5 cellular contexts compared by ENCODE assay signal in the genomic region with DNA sequence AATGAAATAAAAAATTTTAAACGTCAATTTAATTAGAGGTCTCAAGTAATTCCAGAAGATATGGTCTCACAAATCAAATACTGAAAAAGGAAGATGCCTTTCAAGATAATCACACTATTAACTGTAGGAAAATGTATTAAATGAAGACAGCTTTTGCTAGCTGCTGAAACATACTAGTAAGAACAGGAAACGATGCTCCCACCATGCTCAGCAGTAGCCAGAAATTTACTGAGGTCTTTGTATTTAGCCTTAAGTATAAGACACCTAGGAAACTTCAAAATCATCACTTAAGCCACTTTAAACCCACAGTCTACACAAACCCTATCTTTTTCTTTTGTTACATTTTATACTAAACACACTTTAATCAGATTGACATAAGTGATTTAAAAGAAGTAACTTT. TPM values are rescaled to one million over a fixed set of nuclear protein-coding genes. Genes with fewer than 3 reads are reported as not detected.
DNase-seq lines count a peak whose midpoint lies in the region; ATAC-seq and TF ChIP-seq lines count a peak whose summit lies in the region.
"Not testable (repeated sequence)": the region's sequence is repeated elsewhere in the genome, so short reads cannot be mapped to it uniquely, and the experiment has no call there.

No MANE protein-coding gene starts in this region.

- H3K4me3 Mint-ChIP-seq in CD4-positive, alpha-beta T cell; activated CD8-positive, alpha-beta T cell treated with anti-CD3 and anti-CD28 coated beads, Interleukin-2, amount 10 ng/mL, durations not matched to agents 7 days and 5 days; central memory CD8-positive, alpha-beta T cell; natural killer cell: not testable (repeated sequence)
- H3K4me3 Mint-ChIP-seq in activated naive CD8-positive, alpha-beta T cell, result peak overlapping the region; percentile 13

- not testable (repeated sequence) for ATAC-seq in CD4-positive, alpha-beta T cell (ENCODE audit: poor library complexity)
- ATAC-seq in activated CD8-positive, alpha-beta T cell treated with anti-CD3 and anti-CD28 coated beads, Interleukin-2, amount 10 ng/mL, durations not matched to agents 7 days and 5 days, result peak; percentile 47
- ATAC-seq in central memory CD8-positive, alpha-beta T cell (replicated peaks; ENCODE audit: extremely low read depth, poor library complexity, severe bottlenecking), result peak; percentile 58
- ATAC-seq in natural killer cell, result peak in 1 of 3 donors; percentile 61

- not testable (repeated sequence) for TF ChIP-seq CTCF in CD4-positive, alpha-beta T cell (IDR thresholded peaks at IDR 0.05); natural killer cell (IDR thresholded peaks at IDR 0.05)

- CTCF ChIA-PET in CD4-positive, alpha-beta T cell (lab: Charles Lee); activated CD8-positive, alpha-beta T cell treated with anti-CD3 and anti-CD28 coated beads, Interleukin-2, amount 10 ng/mL, durations not matched to agents 7 days and 5 days (lab: Charles Lee): not testable (repeated sequence)

- intact Hi-C loops in CD4-positive, alpha-beta T cell (cut with DNase I, micrococcal nuclease), result loop anchor here in 1 of 2 experiments (5.0 kb wide), 1 partner anchor 97 kb away; no protein-coding TSS in a partner anchor
- intact Hi-C loops in natural killer cell (cut with micrococcal nuclease), result not testable (repeated sequence)

- peaks cover 36% of the 10 kb centered on the region for H3K4me1 Mint-ChIP-seq in CD4-positive, alpha-beta T cell (ENCODE audit: low read depth)
- peaks cover 24% of the 10 kb centered on the region for H3K4me1 Mint-ChIP-seq in activated CD8-positive, alpha-beta T cell treated with anti-CD3 and anti-CD28 coated beads, Interleukin-2, amount 10 ng/mL, durations not matched to agents 7 days and 5 days (ENCODE audit: low read depth)
- H3K4me1 Mint-ChIP-seq in activated naive CD8-positive, alpha-beta T cell (ENCODE audit: low read depth), result peaks cover 44% of the 10 kb centered on the region
- peaks cover 40% of the 10 kb centered on the region for H3K4me1 Mint-ChIP-seq in central memory CD8-positive, alpha-beta T cell
- H3K4me1 Mint-ChIP-seq in natural killer cell, result peaks cover 33 to 38% of the 10 kb centered on the region in 2 donors

- H3K27me3 Mint-ChIP-seq in CD4-positive, alpha-beta T cell; activated CD8-positive, alpha-beta T cell treated with anti-CD3 and anti-CD28 coated beads, Interleukin-2, amount 10 ng/mL, durations not matched to agents 7 days and 5 days (ENCODE audit: low read depth); activated naive CD8-positive, alpha-beta T cell; central memory CD8-positive, alpha-beta T cell; natural killer cell (ENCODE audit: low read depth in 2 of 2): not testable (repeated sequence)

- POLR2A ChIA-PET in CD4-positive, alpha-beta T cell (lab: Charles Lee); activated CD8-positive, alpha-beta T cell treated with anti-CD3 and anti-CD28 coated beads, Interleukin-2, amount 10 ng/mL, durations not matched to agents 7 days and 5 days (lab: Charles Lee): not testable (repeated sequence)

- DNase-seq in CD4-positive, alpha-beta T cell; activated CD8-positive, alpha-beta T cell treated with anti-CD3 and anti-CD28 coated beads, Interleukin-2, amount 10 ng/mL, durations not matched to agents 7 days and 5 days; central memory CD8-positive, alpha-beta T cell (ENCODE audit: low spot score in 2 of 2); natural killer cell: not testable (repeated sequence)

- H3K27ac Mint-ChIP-seq in CD4-positive, alpha-beta T cell, result peak overlapping the region; percentile 27
- not testable (repeated sequence) for H3K27ac Mint-ChIP-seq in activated CD8-positive, alpha-beta T cell treated with anti-CD3 and anti-CD28 coated beads, Interleukin-2, amount 10 ng/mL, durations not matched to agents 7 days and 5 days; activated naive CD8-positive, alpha-beta T cell; central memory CD8-positive, alpha-beta T cell (ENCODE audit: low read depth)
- H3K27ac Mint-ChIP-seq in natural killer cell, result peak overlapping the region; percentile 51 to 65

- H3K27ac ChIP-seq in CD4-positive, alpha-beta T cell (ENCODE audit: low read depth, low read length), result not testable (repeated sequence)

- H3K9me3 Mint-ChIP-seq in CD4-positive, alpha-beta T cell; activated CD8-positive, alpha-beta T cell treated with anti-CD3 and anti-CD28 coated beads, Interleukin-2, amount 10 ng/mL, durations not matched to agents 7 days and 5 days (ENCODE audit: insufficient read depth); activated naive CD8-positive, alpha-beta T cell (ENCODE audit: low read depth); central memory CD8-positive, alpha-beta T cell; natural killer cell: not testable (repeated sequence)

- not testable (repeated sequence) for H3K27me3 ChIP-seq in CD4-positive, alpha-beta T cell (ENCODE audit: control insufficient read depth, insufficient read depth, low read length)

- peaks cover 12% of the 10 kb centered on the region for H3K36me3 Mint-ChIP-seq in CD4-positive, alpha-beta T cell (ENCODE audit: low read depth)
- H3K36me3 Mint-ChIP-seq in activated CD8-positive, alpha-beta T cell treated with anti-CD3 and anti-CD28 coated beads, Interleukin-2, amount 10 ng/mL, durations not matched to agents 7 days and 5 days (ENCODE audit: low read depth), result peaks cover 16% of the 10 kb centered on the region
- not testable (repeated sequence) for H3K36me3 Mint-ChIP-seq in activated naive CD8-positive, alpha-beta T cell; natural killer cell
- peaks cover 20% of the 10 kb centered on the region for H3K36me3 Mint-ChIP-seq in central memory CD8-positive, alpha-beta T cell (ENCODE audit: insufficient read depth)

- H3K9me3 ChIP-seq in CD4-positive, alpha-beta T cell (ENCODE audit: control insufficient read depth, low read length), result not testable (repeated sequence)

RNA-seq across cellular contexts. Expression of a gene that starts 16.6 kb away (rescaled TPM):
- 100 to 1,000 TPM; 120 to 127 TPM for total RNA-seq in CD4-positive, alpha-beta T cell
- 100 to 1,000 TPM; 123 to 127 TPM for total RNA-seq in activated CD8-positive, alpha-beta T cell treated with anti-CD3 and anti-CD28 coated beads, Interleukin-2, amount 10 ng/mL, durations not matched to agents 7 days and 5 days
- total RNA-seq in natural killer cell, result 100 to 1,000 TPM; 215 to 253 (median 246) TPM
